Comparison of ENCODE assay signal across 29 cellular contexts in genomic region chr18:52156166-52156565, GRCh38.
"Had no signal": no experiment of that assay in that cellular context is flagged by ENCODE, and none has a peak within 500 bp of the region (broad histone marks: within the 10 kb centered on the region; RNA-seq: fewer than 3 reads in every experiment).

No MANE protein-coding gene starts in this region.

- H3K4me1 ChIP-seq: esophagus squamous epithelium, gastroesophageal sphincter, heart right ventricle had no signal

- H3K36me3 ChIP-seq: brain microvascular endothelial cell, cardiac muscle cell, esophagus squamous epithelium, gastroesophageal sphincter, heart right ventricle, WERI-Rb-1 had no signal

- DNase-seq: activated B cell treated with CpG ODN at 0.5 μM for 24 hours; activated CD4-positive, alpha-beta memory T cell treated with anti-CD3 and anti-CD28 coated beads for 36 hours; activated CD4-positive, alpha-beta T cell treated with anti-CD3 and anti-CD28 coated beads, Interleukin-2, amount 10 ng/mL, durations not matched to agents 24 days and 14 days; activated CD8-positive, alpha-beta memory T cell treated with anti-CD3 and anti-CD28 coated beads, Interleukin-2, amount 10 ng/mL, durations not matched to agents 7 days and 5 days; activated CD8-positive, alpha-beta memory T cell treated with anti-CD3 and anti-CD28 coated beads, Interleukin-2, amount 50 U/mL, for 4 hours; activated CD8-positive, alpha-beta T cell treated with anti-CD3 and anti-CD28 coated beads, Interleukin-2, amount 10 ng/mL, durations not matched to agents 7 days and 5 days; activated effector memory CD4-positive, alpha-beta T cell treated with anti-CD3 and anti-CD28 coated beads, Interleukin-2, amount 50 U/mL, for 16 hours; activated naive CD4-positive, alpha-beta T cell treated with anti-CD3 and anti-CD28 coated beads, Interleukin-2, amount 10 ng/mL, durations not matched to agents 7 days and 5 days; activated naive CD8-positive, alpha-beta T cell treated with anti-CD3 and anti-CD28 coated beads, Interleukin-2, amount 10 ng/mL, durations not matched to agents 7 days and 5 days; activated T-cell treated with anti-CD3 and anti-CD28 coated beads, Interleukin-2, amount 50 U/mL, for 1 hour; activated T-cell treated with anti-CD3 and anti-CD28 coated beads, Interleukin-2, amount 50 U/mL, for 48 hours; brain microvascular endothelial cell; cortex of kidney; dermis blood vessel endothelial cell; effector CD4-positive, alpha-beta T cell; effector memory CD8-positive, alpha-beta T cell; esophagus squamous epithelium; foreskin melanocyte; heart right ventricle; T-helper 1 cell; T-helper 17 cell; T1000; WERI-Rb-1 had no signal

- H3K4me3 ChIP-seq: cardiac muscle cell, esophagus squamous epithelium, gastroesophageal sphincter, heart right ventricle had no signal

- H3K27me3 ChIP-seq: brain microvascular endothelial cell, cardiac muscle cell, esophagus squamous epithelium, gastroesophageal sphincter, heart right ventricle had no signal

- H3K9me3 ChIP-seq: gastroesophageal sphincter had no signal

- H3K27ac ChIP-seq: brain microvascular endothelial cell, cardiac muscle cell, epithelial cell of prostate, esophagus squamous epithelium, gastroesophageal sphincter, heart right ventricle, WERI-Rb-1 had no signal

- ATAC-seq: activated CD4-positive, CD25-positive, alpha-beta regulatory T cell treated with anti-CD3 and anti-CD28 coated beads, Interleukin-2, amount 50 U/mL, for 24 hours; activated CD8-positive, alpha-beta memory T cell treated with anti-CD3 and anti-CD28 coated beads, Interleukin-2, amount 10 ng/mL, durations not matched to agents 7 days and 5 days; activated CD8-positive, alpha-beta T cell treated with anti-CD3 and anti-CD28 coated beads, Interleukin-2, amount 10 ng/mL, durations not matched to agents 7 days and 5 days; activated naive CD4-positive, alpha-beta T cell treated with anti-CD3 and anti-CD28 coated beads, Interleukin-2, amount 50 U/mL, for 72 hours; effector memory CD8-positive, alpha-beta T cell; gastroesophageal sphincter; heart right ventricle; T-helper 17 cell had no signal

- FAIRE-seq: astrocyte had no signal
